Comparison of ENCODE assay signal across 19 cellular contexts in the genomic region with DNA sequence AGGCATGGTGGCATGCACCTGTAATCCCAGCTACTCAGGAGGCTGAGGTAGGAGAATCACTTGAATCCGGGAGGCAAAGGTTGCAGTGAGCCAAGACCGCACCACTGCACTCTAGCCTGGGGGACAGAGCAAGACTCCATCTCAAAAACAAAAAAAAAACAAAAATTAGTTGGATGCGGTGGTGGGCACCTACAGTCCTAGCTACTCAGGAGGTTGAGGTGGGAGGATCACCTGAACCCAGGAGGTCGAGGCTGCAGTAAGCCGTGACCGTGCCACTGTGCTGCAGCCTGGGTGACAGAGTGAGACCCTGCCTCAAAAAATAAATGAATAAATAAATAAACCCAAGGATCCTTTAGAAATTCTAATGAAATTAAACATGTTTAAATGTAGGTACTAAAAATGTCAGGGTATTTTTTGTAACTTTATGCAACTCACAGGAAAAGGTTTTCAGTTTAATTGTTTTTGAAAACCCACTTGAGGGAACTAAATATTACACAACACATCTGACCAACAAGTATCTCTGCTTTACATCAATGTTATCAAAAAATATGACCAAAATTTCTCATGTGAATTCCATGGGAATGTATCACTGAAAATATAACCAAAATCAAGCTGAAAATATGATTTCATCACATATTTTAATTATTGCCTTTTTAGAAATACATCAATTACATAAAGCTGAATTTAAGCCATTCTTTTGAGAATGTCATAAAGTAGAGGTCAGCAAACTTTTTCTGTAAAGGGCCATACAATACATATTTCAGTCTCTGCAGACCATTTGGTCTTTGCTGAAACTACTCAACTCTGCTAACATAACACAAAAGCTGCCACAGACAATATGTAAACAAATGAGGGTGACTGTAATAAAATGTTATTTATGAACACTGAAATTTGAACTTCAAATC. TPM values are rescaled to one million over a fixed set of nuclear protein-coding genes. Genes with fewer than 3 reads are reported as not detected.
DNase-seq lines count a peak whose midpoint lies in the region; ATAC-seq, FAIRE-seq and TF ChIP-seq lines count a peak whose summit lies in the region.
"Had no signal": no experiment of that assay in that cellular context is flagged by ENCODE, and none has a peak within 500 bp of the region (broad histone marks: within the 10 kb centered on the region; RNA-seq: fewer than 3 reads in every experiment).

No MANE protein-coding gene starts in this region.

- TF ChIP-seq POLR2A in K562 (conservative IDR thresholded peaks at IDR 0.05): no peak

- H4K20me1 ChIP-seq in K562 (replicated peaks; ENCODE audit: control insufficient read depth, insufficient read depth, low read length): 0 out of 2 replicates have a peak, but pooled peaks cover 3% of the 10 kb centered on the region

- BruUV-seq in K562 (replicated peaks; lab: Mats Ljungman, UMichigan) (no TSS peak), A673 (replicated peaks; lab: Mats Ljungman, UMichigan) (no TSS peak)

- H3K9me3 ChIP-seq in K562 (replicated peaks; ENCODE audit: control insufficient read depth, insufficient read depth, low read depth, low read length): no peaks in the 10 kb centered on the region
- H3K9me3 ChIP-seq in A673 (ENCODE audit: low read depth, low read length, poor library complexity, severe bottlenecking): no peaks in the 10 kb centered on the region
- H3K9me3 ChIP-seq in tibial artery: no peaks in the 10 kb centered on the region
- H3K9me3 ChIP-seq: upper lobe of right lung had no signal

- intact Hi-C loops in K562 (cut with micrococcal nuclease): no loop called here
- intact Hi-C loops in A673 (cut with micrococcal nuclease; ENCODE audit: unreplicated experiment): no loop called here
- intact Hi-C loops in tibial artery (cut with DNase I; ENCODE audit: low total_unique reads): no loop called here

- H3K79me2 ChIP-seq in ACC112 (ENCODE audit: control insufficient read depth, insufficient read depth, low read length, unreplicated experiment) (peaks cover 32% of the 10 kb centered on the region), K562 (ENCODE audit: control insufficient read depth, insufficient read depth, low read length) (peaks cover 47% of the 10 kb centered on the region)

- no peak overlapping the region for H2AFZ ChIP-seq in ACC112 (ENCODE audit: low read length, unreplicated experiment)
- no peak overlapping the region for H2AFZ ChIP-seq in K562 (ENCODE audit: low read depth, low read length)
- H2AFZ ChIP-seq: GM23338 had no signal

- no peaks in the 10 kb centered on the region for H3K9me1 ChIP-seq in K562 (ENCODE audit: control insufficient read depth, insufficient read depth, low read length)

- FAIRE-seq in K562 (lab: Jason Lieb, UNC): no peak
- FAIRE-seq in islet of Langerhans (lab: Jason Lieb, UNC): peak; percentile 27

- no peaks in the 10 kb centered on the region for H3K27me3 ChIP-seq in ACC112 (ENCODE audit: insufficient read depth, low read length)
- H3K27me3 ChIP-seq in K562 (ENCODE audit: control insufficient read depth in 2 of 2, insufficient read depth in 2 of 2, low read length in 2 of 2): no peaks in the 10 kb centered on the region
- H3K27me3 ChIP-seq in A673 (replicated peaks; ENCODE audit: insufficient read depth, low read depth, low read length, poor library complexity): no peaks in the 10 kb centered on the region
- no peaks in the 10 kb centered on the region for H3K27me3 ChIP-seq in tibial artery
- H3K27me3 ChIP-seq: cardiac muscle cell, upper lobe of right lung had no signal

- CTCF ChIA-PET in K562 (lab: Yijun Ruan, JAX; ENCODE audit: low intra/inter-chr PET ratio): no interaction called here
- CTCF ChIA-PET in A673 (lab: Charles Lee): no interaction called here

- TF ChIP-seq EP300 in K562 (IDR thresholded peaks at IDR 0.05; ENCODE audit: low read length): no peak

- peaks cover 7% of the 10 kb centered on the region for H3K36me3 ChIP-seq in ACC112 (ENCODE audit: insufficient read depth, low read length)
- H3K36me3 ChIP-seq in K562 (ENCODE audit: control insufficient read depth, insufficient read depth, low read length): peaks cover 17% of the 10 kb centered on the region; the same call in 1 of the 3 replicates
- H3K36me3 ChIP-seq in A673 (ENCODE audit: insufficient read depth, low read length, poor library complexity, severe bottlenecking): peaks cover 17% of the 10 kb centered on the region
- H3K36me3 ChIP-seq in tibial artery: peaks cover 0 to 10% (median 1%) of the 10 kb centered on the region in 3 donors
- H3K36me3 ChIP-seq: cardiac muscle cell had no signal

- TF ChIP-seq RAD21 in K562 (CRISPR knock-in tag; conservative IDR thresholded peaks at IDR 0.05 in 1 of 2, IDR thresholded peaks at IDR 0.05 in 1 of 2): no peak

- in situ Hi-C loops in K562 (cut with MboI): no loop called here

- H3K4me3 ChIP-seq in ACC112 (ENCODE audit: low read depth, low read length): no peak overlapping the region
- H3K4me3 ChIP-seq in K562: no peak overlapping the region
- no peak overlapping the region for H3K4me3 ChIP-seq in A673 (ENCODE audit: low read depth, low read length, poor library complexity, severe bottlenecking)
- no peak overlapping the region for H3K4me3 ChIP-seq in tibial artery
- H3K4me3 ChIP-seq: cardiac muscle cell, GM23338, upper lobe of right lung had no signal

- H3K27ac ChIP-seq in ACC112 (ENCODE audit: low read depth, low read length) (peak overlapping the region; percentile 27), K562 (ENCODE audit: extremely low read depth, low read depth, low read length) (no peak overlapping the region), A673 (ENCODE audit: low read depth, low read length, poor library complexity, severe bottlenecking) (no peak overlapping the region), tibial artery (no peak overlapping the region)
- H3K27ac ChIP-seq: cardiac muscle cell, upper lobe of right lung, VCaP had no signal

- ATAC-seq in K562: no peak
- no peak for ATAC-seq in GM21515 (IDR thresholded peaks at IDR 0.05; ENCODE audit: unreplicated experiment)
- no peak for ATAC-seq in GM21526 (IDR thresholded peaks at IDR 0.05; ENCODE audit: low FRiP score, unreplicated experiment)
- ATAC-seq: activated CD8-positive, alpha-beta T cell treated with anti-CD3 and anti-CD28 coated beads, Interleukin-2, amount 10 ng/mL, durations not matched to agents 7 days and 5 days; GM23338; stimulated activated naive B cell treated with anti-CD40 and anti-IgM and Interleukin-4, amounts not matched to agents 10 μg/mL and 1 μg/mL and 100 μg/mL, for 72 hours; upper lobe of right lung had no signal

- H3K4me2 ChIP-seq in K562 (ENCODE audit: insufficient read depth, low read length): no peak overlapping the region
- H3K4me2 ChIP-seq: GM23338 had no signal

- DNase-seq in HCEC 1CT (peak; percentile 71), K562 (ENCODE audit: extremely low read depth in 1 of 4, low spot score in 3 of 4) (no peak), A673 (ENCODE audit: low spot score) (no peak), tibial artery (no peak)
- DNase-seq: activated CD8-positive, alpha-beta T cell treated with anti-CD3 and anti-CD28 coated beads, Interleukin-2, amount 10 ng/mL, durations not matched to agents 7 days and 5 days; effector CD4-positive, alpha-beta T cell; foreskin melanocyte; NCI-H2081; NCI-H526; stimulated activated CD4-positive, alpha-beta T cell treated with anti-CD3 and anti-CD28 coated beads, Interleukin-12 subunit alpha, Interleukin-12 subunit beta, amount 100 ng/mL, for 4 hours; stimulated activated naive B cell treated with anti-CD40 and anti-IgM and Interleukin-4, amounts not matched to agents 10 μg/mL and 1 μg/mL and 100 μg/mL, for 72 hours; upper lobe of right lung had no signal

- POLR2A ChIA-PET in K562 (lab: Yijun Ruan, JAX) (interaction anchor here (1.1 kb wide), 1 partner anchor 23 kb away, joined by 3 read pairs; no protein-coding TSS in a partner anchor), A673 (lab: Charles Lee; ENCODE audit: low non-redundant PET) (no interaction called here)

- H3K9ac ChIP-seq in K562 (ENCODE audit: insufficient read depth in 1 of 2, low read depth in 2 of 2, low read length in 2 of 2): no peak overlapping the region

- H3K4me1 ChIP-seq in ACC112 (ENCODE audit: control insufficient read depth, insufficient read depth, low read length, unreplicated experiment) (peaks cover 11% of the 10 kb centered on the region), K562 (replicated peaks in 1 of 2; ENCODE audit: control insufficient read depth in 2 of 2, insufficient read depth in 2 of 2, low read length in 2 of 2) (no peaks in the 10 kb centered on the region), A673 (ENCODE audit: insufficient read depth, low read length, poor library complexity, severe bottlenecking) (no peaks in the 10 kb centered on the region), tibial artery (peaks cover 0 to 10% (median 2%) of the 10 kb centered on the region in 4 donors)

- 85% methylated on average over 6 of the region's 6 CpGs for WGBS in K562 (ENCODE audit: insufficient coverage, low coverage, missing lambda C conversion rate)

- TF ChIP-seq CTCF in K562 (IDR thresholded peaks at IDR 0.05 in 2 of 3, conservative IDR thresholded peaks at IDR 0.05 in 1 of 3; ENCODE audit: insufficient read depth in 2 of 3, low read depth in 1 of 3, low read length in 3 of 3) (no peak), A673 (conservative IDR thresholded peaks at IDR 0.05; ENCODE audit: low read depth, low read length) (no peak), tibial artery (IDR thresholded peaks at IDR 0.05) (no peak)

RNA-seq across cellular contexts. Expression of a gene that starts 23.9 kb away (rescaled TPM):
- total RNA-seq in K562 (2011; cell fraction: chromatin; rRNA removed; ENCODE audit: low replicate concordance): 10.8 and 56.6 TPM in 2 replicates
- total RNA-seq in K562 (2011; cell fraction: nucleolus; rRNA removed): 6.5 and 9.1 TPM in 2 replicates
- 12.4 and 15.1 TPM in 2 replicates for total RNA-seq in K562 (2011; cell fraction: nucleoplasm; rRNA removed)
- total RNA-seq in K562 (2014; rRNA removed): 18.8 and 18.9 TPM in 2 replicates
- 35.3 and 41.9 TPM in 2 replicates for total RNA-seq in K562 (2014; rRNA removed; fragmentation: Illumina TruSeq; extraction: Trizol)
- total RNA-seq in K562 (2015; rRNA removed; fragmentation: Illumina TruSeq; extraction: Trizol): 33.1 and 35.8 TPM in 2 replicates
- 20.9 and 21.2 TPM in 2 replicates for total RNA-seq in K562 (2021)
- 18.9 and 27.2 TPM in 2 replicates for polyA plus RNA-seq in K562 (2011; rRNA removed)
- 4.6 and 8.1 TPM in 2 replicates for polyA plus RNA-seq in K562 (2011; cell fraction: cytosol; rRNA removed)
- 8.0 and 9.4 TPM in 2 replicates for polyA plus RNA-seq in K562 (2011; cell fraction: nucleus; rRNA removed)
- polyA plus RNA-seq in K562 (2012): 13.3 and 21.1 TPM in 2 replicates
- 29.1 and 37.7 TPM in 2 replicates for polyA plus RNA-seq in K562 (2014; fragmentation: Illumina TruSeq; extraction: Trizol)
- 10 to 100 TPM; 13.9 to 17.3 TPM for polyA plus RNA-seq in K562 (2014; fragmentation: Nextera tagmentation; extraction: Ambion mirVana)
- polyA plus RNA-seq in K562 (2014; rRNA removed): 22.4 and 23.7 TPM in 2 replicates
- 43.1 and 43.5 TPM in 2 replicates for polyA minus RNA-seq in K562 (2011; rRNA and poly(A)+ RNA removed)
- 10.0 and 15.4 TPM in 2 replicates for polyA minus RNA-seq in K562 (2011; cell fraction: cytosol; rRNA and poly(A)+ RNA removed)
- polyA minus RNA-seq in K562 (2011; cell fraction: nucleus; rRNA and poly(A)+ RNA removed): 9.0 and 18.8 TPM in 2 replicates
- 27.3 and 30.6 TPM in 2 replicates for total RNA-seq in A673 (2021)

RNA-seq across cellular contexts. Expression of a gene that starts 50.1 kb away (rescaled TPM):
- total RNA-seq in K562 (2011; cell fraction: chromatin; rRNA removed; ENCODE audit: low replicate concordance): 53.9 and 59.3 TPM in 2 replicates
- total RNA-seq in K562 (2011; cell fraction: nucleolus; rRNA removed): 34.9 and 37.9 TPM in 2 replicates
- 19.8 and 21.9 TPM in 2 replicates for total RNA-seq in K562 (2011; cell fraction: nucleoplasm; rRNA removed)
- total RNA-seq in K562 (2014; rRNA removed): 4.8 and 7.1 TPM in 2 replicates
- total RNA-seq in K562 (2014; rRNA removed; fragmentation: Illumina TruSeq; extraction: Trizol): 6.8 and 8.4 TPM in 2 replicates
- 5.3 and 6.1 TPM in 2 replicates for total RNA-seq in K562 (2015; rRNA removed; fragmentation: Illumina TruSeq; extraction: Trizol)
- 9.3 and 11.3 TPM in 2 replicates for total RNA-seq in K562 (2021)
- polyA plus RNA-seq in K562 (2011; rRNA removed): 19.7 and 20.2 TPM in 2 replicates
- polyA plus RNA-seq in K562 (2011; cell fraction: cytosol; rRNA removed): 16.9 and 35.7 TPM in 2 replicates
- 15.8 and 16.6 TPM in 2 replicates for polyA plus RNA-seq in K562 (2011; cell fraction: nucleus; rRNA removed)
- polyA plus RNA-seq in K562 (2012): 5.5 and 8.5 TPM in 2 replicates
- polyA plus RNA-seq in K562 (2014; fragmentation: Illumina TruSeq; extraction: Trizol): 10.0 TPM in 2 replicates
- polyA plus RNA-seq in K562 (2014; fragmentation: Nextera tagmentation; extraction: Ambion mirVana): 1 to 10 TPM; 3.1 to 3.3 TPM
- 7.6 and 9.1 TPM in 2 replicates for polyA plus RNA-seq in K562 (2014; rRNA removed)
- 45.7 and 73.0 TPM in 2 replicates for polyA minus RNA-seq in K562 (2011; rRNA and poly(A)+ RNA removed)
- 30.4 and 38.1 TPM in 2 replicates for polyA minus RNA-seq in K562 (2011; cell fraction: cytosol; rRNA and poly(A)+ RNA removed)
- 14.7 and 35.8 TPM in 2 replicates for polyA minus RNA-seq in K562 (2011; cell fraction: nucleus; rRNA and poly(A)+ RNA removed)
- 32.4 and 41.2 TPM in 2 replicates for total RNA-seq in A673 (2021)
